Comparison of ENCODE assay signal across 26 cellular contexts in the genomic region with DNA sequence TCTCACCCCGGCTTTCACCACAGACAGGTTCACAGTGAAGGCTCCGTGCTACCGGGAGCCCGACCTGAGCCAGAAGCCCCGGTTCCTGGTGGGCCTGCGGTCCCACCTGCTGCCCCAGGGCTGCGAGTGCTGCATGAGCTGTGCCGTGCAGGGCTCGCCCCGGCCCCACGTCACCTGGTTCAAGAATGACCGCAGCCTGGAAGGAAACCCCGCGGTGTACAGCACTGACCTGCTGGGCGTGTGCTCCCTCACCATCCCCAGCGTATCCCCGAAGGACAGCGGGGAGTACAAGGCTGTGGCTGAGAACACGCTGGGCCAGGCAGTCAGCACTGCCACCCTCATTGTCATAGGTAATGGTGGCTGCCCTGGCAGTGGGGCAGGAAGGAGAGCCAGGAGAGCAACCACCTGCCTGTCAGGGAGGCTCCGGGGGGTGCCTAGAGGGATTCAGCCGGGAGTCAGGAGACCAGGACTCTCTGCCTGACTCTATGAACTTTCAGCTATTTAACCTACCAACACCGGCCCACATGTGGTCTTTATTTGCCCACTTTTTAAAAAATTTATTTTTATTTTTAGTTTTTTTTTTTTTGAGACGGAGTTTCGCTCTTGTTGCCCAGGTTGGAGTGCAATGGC. TPM values are rescaled to one million over a fixed set of nuclear protein-coding genes. Genes with fewer than 3 reads are reported as not detected.
DNase-seq lines count a peak whose midpoint lies in the region; ATAC-seq and TF ChIP-seq lines count a peak whose summit lies in the region.
"Had no signal": no experiment of that assay in that cellular context is flagged by ENCODE, and none has a peak within 500 bp of the region (broad histone marks: within the 10 kb centered on the region; RNA-seq: fewer than 3 reads in every experiment).

No MANE protein-coding gene starts in this region.

- H3K4me1 Mint-ChIP-seq in activated naive CD4-positive, alpha-beta T cell treated with anti-CD3 and anti-CD28 coated beads, Interleukin-2, amount 10 ng/mL, durations not matched to agents 7 days and 5 days: no peaks in the 10 kb centered on the region
- H3K4me1 Mint-ChIP-seq in type B pancreatic cell (ENCODE audit: unreplicated experiment): peaks cover 5% of the 10 kb centered on the region
- H3K4me1 Mint-ChIP-seq: IgD-negative memory B cell; stimulated activated effector memory CD8-positive, alpha-beta T cell treated with anti-CD3 and anti-CD28 coated beads, Interleukin-12 subunit alpha, Interleukin-12 subunit beta, amount 100 ng/mL, for 72 hours had no signal

- no peak overlapping the region for H3K27ac Mint-ChIP-seq in activated naive CD4-positive, alpha-beta T cell treated with anti-CD3 and anti-CD28 coated beads, Interleukin-2, amount 10 ng/mL, durations not matched to agents 7 days and 5 days
- H3K27ac Mint-ChIP-seq in type B pancreatic cell: no peak overlapping the region
- H3K27ac Mint-ChIP-seq: activated naive CD8-positive, alpha-beta T cell; activated T-helper 1 cell treated with anti-CD3 and anti-CD28 coated beads, Interleukin-12 subunit alpha, Interleukin-12 subunit beta, Interleukin-2, Interleukin-4 antibody, amounts not matched to agents 30 ng/mL and 10 ng/mL and 1 ng/mL, durations not matched to agents 14 hours and 24 hours and 36 hours; effector memory CD8-positive, alpha-beta T cell; IgD-negative memory B cell; stimulated activated effector memory CD8-positive, alpha-beta T cell treated with anti-CD3 and anti-CD28 coated beads, Interleukin-12 subunit alpha, Interleukin-12 subunit beta, amount 100 ng/mL, for 72 hours had no signal

- no peak for ATAC-seq in HG02852 (IDR thresholded peaks at IDR 0.05; ENCODE audit: unreplicated experiment)
- ATAC-seq: effector memory CD8-positive, alpha-beta T cell; GM12878; heart left ventricle; right lobe of liver; stimulated activated effector memory CD8-positive, alpha-beta T cell treated with anti-CD3 and anti-CD28 coated beads, Interleukin-12 subunit alpha, Interleukin-12 subunit beta, amount 100 ng/mL, for 72 hours had no signal

- peaks cover 0 to 8% (median 0%) of the 10 kb centered on the region in 4 donors for H3K4me1 ChIP-seq in Peyer's patch
- H3K4me1 ChIP-seq: heart left ventricle had no signal

- H3K36me3 Mint-ChIP-seq in activated naive CD4-positive, alpha-beta T cell treated with anti-CD3 and anti-CD28 coated beads, Interleukin-2, amount 10 ng/mL, durations not matched to agents 7 days and 5 days: no peaks in the 10 kb centered on the region
- no peaks in the 10 kb centered on the region for H3K36me3 Mint-ChIP-seq in type B pancreatic cell
- H3K36me3 Mint-ChIP-seq: activated naive CD8-positive, alpha-beta T cell; IgD-negative memory B cell; stimulated activated effector memory CD8-positive, alpha-beta T cell treated with anti-CD3 and anti-CD28 coated beads, Interleukin-12 subunit alpha, Interleukin-12 subunit beta, amount 100 ng/mL, for 72 hours had no signal

- peaks cover 19% of the 10 kb centered on the region for H3K27me3 Mint-ChIP-seq in activated naive CD4-positive, alpha-beta T cell treated with anti-CD3 and anti-CD28 coated beads, Interleukin-2, amount 10 ng/mL, durations not matched to agents 7 days and 5 days
- peaks cover 5% of the 10 kb centered on the region for H3K27me3 Mint-ChIP-seq in type B pancreatic cell

- H3K4me3 Mint-ChIP-seq in activated naive CD4-positive, alpha-beta T cell treated with anti-CD3 and anti-CD28 coated beads, Interleukin-2, amount 10 ng/mL, durations not matched to agents 7 days and 5 days: no peak overlapping the region
- no peak overlapping the region for H3K4me3 Mint-ChIP-seq in type B pancreatic cell
- H3K4me3 Mint-ChIP-seq: activated naive CD8-positive, alpha-beta T cell; activated T-helper 1 cell treated with anti-CD3 and anti-CD28 coated beads, Interleukin-12 subunit alpha, Interleukin-12 subunit beta, Interleukin-2, Interleukin-4 antibody, amounts not matched to agents 30 ng/mL and 10 ng/mL and 1 ng/mL, durations not matched to agents 14 hours and 24 hours and 36 hours; effector memory CD8-positive, alpha-beta T cell; IgD-negative memory B cell; stimulated activated effector memory CD8-positive, alpha-beta T cell treated with anti-CD3 and anti-CD28 coated beads, Interleukin-12 subunit alpha, Interleukin-12 subunit beta, amount 100 ng/mL, for 72 hours had no signal

- DNase-seq in activated naive CD4-positive, alpha-beta T cell treated with anti-CD3 and anti-CD28 coated beads, Interleukin-2, amount 10 ng/mL, durations not matched to agents 7 days and 5 days: peak; percentile 16
- DNase-seq in activated naive CD4-positive, alpha-beta T cell treated with anti-CD3 and anti-CD28 coated beads, Interleukin-2, amount 50 U/mL, for 16 hours: no peak
- peak in 2 of 3 donors; percentile 25 to 28 for DNase-seq in Peyer's patch
- DNase-seq in iPS-NIHi7 (ENCODE audit: extremely low spot score): peak; percentile 12
- DNase-seq in type B pancreatic cell (ENCODE audit: extremely low spot score, unreplicated experiment): peak; percentile 54
- no peak for DNase-seq in NOMO-1 treated with DMSO at 0.1 percent for 48 hours (lab: John Stamatoyannopoulos, UW; ENCODE audit: unreplicated experiment)
- DNase-seq in amygdala (lab: John Stamatoyannopoulos, UW): no peak
- DNase-seq: activated CD4-positive, CD25-positive, alpha-beta regulatory T cell treated with anti-CD3 and anti-CD28 coated beads, Interleukin-2, amount 50 U/mL, for 72 hours; COR-L47; effector memory CD8-positive, alpha-beta T cell; foreskin fibroblast; NCI-H1105; NCI-H446; NCI-H82; substantia nigra; T-helper 1 cell had no signal

- H3K9me3 ChIP-seq in Peyer's patch: no peaks in the 10 kb centered on the region
- H3K9me3 ChIP-seq: right lobe of liver had no signal

- no peak overlapping the region for H3K27ac ChIP-seq in Peyer's patch
- H3K27ac ChIP-seq: heart left ventricle, right lobe of liver had no signal

- CTCF ChIA-PET in activated naive CD4-positive, alpha-beta T cell treated with anti-CD3 and anti-CD28 coated beads, Interleukin-2, amount 10 ng/mL, durations not matched to agents 7 days and 5 days (lab: Charles Lee): no interaction called here

- no peaks in the 10 kb centered on the region for H3K36me3 ChIP-seq in Peyer's patch
- H3K36me3 ChIP-seq: heart left ventricle, right lobe of liver had no signal

- no peak overlapping the region for H3K4me3 ChIP-seq in Peyer's patch
- H3K4me3 ChIP-seq: GM12878, heart left ventricle, right lobe of liver had no signal

- no peaks in the 10 kb centered on the region for H3K9me3 Mint-ChIP-seq in activated naive CD4-positive, alpha-beta T cell treated with anti-CD3 and anti-CD28 coated beads, Interleukin-2, amount 10 ng/mL, durations not matched to agents 7 days and 5 days
- no peaks in the 10 kb centered on the region for H3K9me3 Mint-ChIP-seq in type B pancreatic cell
- H3K9me3 Mint-ChIP-seq: activated T-helper 1 cell treated with anti-CD3 and anti-CD28 coated beads, Interleukin-12 subunit alpha, Interleukin-12 subunit beta, Interleukin-2, Interleukin-4 antibody, amounts not matched to agents 30 ng/mL and 10 ng/mL and 1 ng/mL, durations not matched to agents 14 hours and 24 hours and 36 hours; stimulated activated effector memory CD8-positive, alpha-beta T cell treated with anti-CD3 and anti-CD28 coated beads, Interleukin-12 subunit alpha, Interleukin-12 subunit beta, amount 100 ng/mL, for 72 hours had no signal

- TF ChIP-seq CTCF in Peyer's patch (IDR thresholded peaks at IDR 0.05) (no peak), type B pancreatic cell (conservative IDR thresholded peaks at IDR 0.05) (no peak)

- H3K27me3 ChIP-seq in Peyer's patch: no peaks in the 10 kb centered on the region
- H3K27me3 ChIP-seq: heart left ventricle, right lobe of liver had no signal

- no peak for TF ChIP-seq POLR2A in Peyer's patch (IDR thresholded peaks at IDR 0.05)

RNA-seq across cellular contexts. Expression of a gene that starts 36.4 kb away (rescaled TPM):
- total RNA-seq in Peyer's patch (not detected), type B pancreatic cell (ENCODE audit: low replicate concordance) (2.0 and 7.9 TPM in 2 replicates)
- total RNA-seq: activated T-helper 1 cell treated with anti-CD3 and anti-CD28 coated beads, Interleukin-12 subunit alpha, Interleukin-12 subunit beta, Interleukin-2, Interleukin-4 antibody, amounts not matched to agents 30 ng/mL and 10 ng/mL and 1 ng/mL, durations not matched to agents 14 hours and 24 hours and 36 hours; GM12878; M059J had no signal

RNA-seq across cellular contexts. Expression of a gene that starts 56.3 kb away (rescaled TPM):
- total RNA-seq in Peyer's patch: 10 to 100 TPM in 1 of 4 donors, 1 to 10 TPM in 2, under 1 TPM in 1; 0.54 to 11.6 (median 1.4) TPM
- total RNA-seq in type B pancreatic cell (ENCODE audit: low replicate concordance): 7.6 and 30.7 TPM in 2 replicates
- total RNA-seq: activated T-helper 1 cell treated with anti-CD3 and anti-CD28 coated beads, Interleukin-12 subunit alpha, Interleukin-12 subunit beta, Interleukin-2, Interleukin-4 antibody, amounts not matched to agents 30 ng/mL and 10 ng/mL and 1 ng/mL, durations not matched to agents 14 hours and 24 hours and 36 hours; GM12878; H4; right lobe of liver had no signal

Comparison
In these comparisons a context has a peak if more than half of its experiments do, and no peak if none do; other contexts are left out.
1. DNase-seq: peak in activated naive CD4-positive, alpha-beta T cell treated with anti-CD3 and anti-CD28 coated beads, Interleukin-2, amount 10 ng/mL, durations not matched to agents 7 days and 5 days (single experiment), Peyer's patch (2 of 3), iPS-NIHi7 (single experiment) and type B pancreatic cell (single experiment); none in activated naive CD4-positive, alpha-beta T cell treated with anti-CD3 and anti-CD28 coated beads, Interleukin-2, amount 50 U/mL, for 16 hours (single experiment), NOMO-1 treated with DMSO at 0.1 percent for 48 hours (single experiment) and amygdala (0 of 56).